Comparison of ENCODE assay signal across 19 cellular contexts in the genomic region with DNA sequence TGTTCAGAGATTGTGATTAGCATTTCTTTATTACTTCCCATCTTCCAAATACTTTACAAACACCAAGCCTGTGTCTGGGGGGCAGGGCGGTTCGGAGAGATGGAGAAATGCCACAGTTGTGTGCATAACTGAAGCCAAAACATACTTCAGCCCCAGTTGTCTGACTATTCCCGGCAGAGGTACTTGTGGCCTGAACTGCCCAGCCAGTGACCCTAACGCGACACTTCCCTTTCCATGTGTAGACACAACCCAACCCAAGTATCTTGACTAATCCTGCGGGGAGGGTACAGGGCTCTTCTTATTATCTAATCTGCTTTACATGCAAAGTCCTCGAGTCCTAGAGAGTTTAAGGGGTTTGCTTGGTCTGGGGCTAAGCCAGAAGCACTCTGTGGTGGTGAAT. TPM values are rescaled to one million over a fixed set of nuclear protein-coding genes. Genes with fewer than 3 reads are reported as not detected.
"Had no signal": no experiment of that assay in that cellular context is flagged by ENCODE, and none has a peak within 500 bp of the region (broad histone marks: within the 10 kb centered on the region; RNA-seq: fewer than 3 reads in every experiment).

No MANE protein-coding gene starts in this region.

- H3K27ac ChIP-seq: epithelial cell of prostate, esophagus muscularis mucosa, gastrocnemius medialis, heart right ventricle, sigmoid colon, stomach, thoracic aorta had no signal

- H3K27me3 ChIP-seq: esophagus muscularis mucosa, gastrocnemius medialis, sigmoid colon, stomach had no signal

- DNase-seq: effector memory CD4-positive, alpha-beta T cell; gastrocnemius medialis; heart right ventricle; hypothalamus; kidney glomerular epithelial cell; natural killer cell; sigmoid colon; small intestine; stimulated activated CD4-positive, alpha-beta T cell treated with anti-CD3 and anti-CD28 coated beads, Interleukin-12 subunit alpha, Interleukin-12 subunit beta, amount 100 ng/mL, for 4 hours; stimulated activated naive CD4-positive, alpha-beta T cell; stomach; substantia nigra; trophoblast cell had no signal

- ATAC-seq: gastrocnemius medialis, heart right ventricle, natural killer cell had no signal

- FAIRE-seq: islet of Langerhans, small intestine, urothelium cell line had no signal

- H3K4me1 ChIP-seq: gastrocnemius medialis, stomach had no signal

- H3K36me3 ChIP-seq: esophagus muscularis mucosa, gastrocnemius medialis, heart right ventricle, sigmoid colon, stomach, thoracic aorta had no signal

- H3K9me3 ChIP-seq: esophagus muscularis mucosa, gastrocnemius medialis, heart right ventricle, sigmoid colon, stomach, thoracic aorta had no signal

- H3K4me3 ChIP-seq: esophagus muscularis mucosa, gastrocnemius medialis, heart right ventricle, sigmoid colon, stomach, thoracic aorta had no signal

RNA-seq across cellular contexts. Expression of gene ISM1, which starts 46.2 kb away (rescaled TPM):
- total RNA-seq: lung microvascular endothelial cell had no signal
